In genomic region chr6:77021778-77022177, GRCh38 we compare ENCODE assay signal across 28 cellular contexts.
"Had no signal": no experiment of that assay in that cellular context is flagged by ENCODE, and none has a peak within 500 bp of the region (broad histone marks: within the 10 kb centered on the region; RNA-seq: fewer than 3 reads in every experiment).

No MANE protein-coding gene starts in this region.

- H3K4me1 ChIP-seq: esophagus squamous epithelium, heart right ventricle, left lung, parathyroid adenoma, stomach, thyroid gland had no signal

- H3K4me3 ChIP-seq: esophagus squamous epithelium, heart right ventricle, left lung, mucosa of descending colon, stomach, thyroid gland had no signal

- FAIRE-seq: islet of Langerhans had no signal

- H3K4me3 Mint-ChIP-seq: effector memory CD8-positive, alpha-beta T cell; mesothelial cell of epicardium; naive B cell; natural killer cell treated with Interleukin-12 subunit alpha and Interleukin-12 subunit beta and Interleukin-15 and Interleukin-18, amount 100 ng/mL, for 72 hours; neural crest cell; stimulated activated effector memory CD8-positive, alpha-beta T cell treated with anti-CD3 and anti-CD28 coated beads, Interleukin-12 subunit alpha, Interleukin-12 subunit beta, amount 100 ng/mL, for 72 hours; type B pancreatic cell had no signal

- H3K9me3 Mint-ChIP-seq: mesothelial cell of epicardium, neural crest cell, type B pancreatic cell had no signal

- H3K79me2 ChIP-seq: parathyroid adenoma had no signal

- H3K9me3 ChIP-seq: esophagus squamous epithelium, heart right ventricle, left lung, mucosa of descending colon, neutrophil, stomach, thyroid gland had no signal

- ATAC-seq: effector memory CD8-positive, alpha-beta T cell; heart right ventricle; left cardiac atrium; left lung; mucosa of descending colon; natural killer cell treated with Interleukin-12 subunit alpha and Interleukin-12 subunit beta and Interleukin-15 and Interleukin-18, amount 100 ng/mL, for 72 hours; sciatic nerve; stimulated activated effector memory CD8-positive, alpha-beta T cell treated with anti-CD3 and anti-CD28 coated beads, Interleukin-12 subunit alpha, Interleukin-12 subunit beta, amount 100 ng/mL, for 72 hours had no signal

- H3K9ac ChIP-seq: parathyroid adenoma had no signal

- H3K27me3 Mint-ChIP-seq: effector memory CD8-positive, alpha-beta T cell; naive B cell; natural killer cell treated with Interleukin-12 subunit alpha and Interleukin-12 subunit beta and Interleukin-15 and Interleukin-18, amount 100 ng/mL, for 72 hours; progenitor cell of endocrine pancreas; type B pancreatic cell had no signal

- H3K27me3 ChIP-seq: esophagus squamous epithelium, heart right ventricle, left lung, neutrophil, stomach, thyroid gland had no signal

- H3K27ac Mint-ChIP-seq: effector memory CD8-positive, alpha-beta T cell; mesothelial cell of epicardium; naive B cell; natural killer cell treated with Interleukin-12 subunit alpha and Interleukin-12 subunit beta and Interleukin-15 and Interleukin-18, amount 100 ng/mL, for 72 hours; progenitor cell of endocrine pancreas; stimulated activated effector memory CD8-positive, alpha-beta T cell treated with anti-CD3 and anti-CD28 coated beads, Interleukin-12 subunit alpha, Interleukin-12 subunit beta, amount 100 ng/mL, for 72 hours; type B pancreatic cell had no signal

- H3K4me1 Mint-ChIP-seq: naive B cell; neural crest cell; stimulated activated effector memory CD8-positive, alpha-beta T cell treated with anti-CD3 and anti-CD28 coated beads, Interleukin-12 subunit alpha, Interleukin-12 subunit beta, amount 100 ng/mL, for 72 hours had no signal

- H3K27ac ChIP-seq: esophagus squamous epithelium, heart right ventricle, left lung, neutrophil, parathyroid adenoma, stomach, thyroid gland had no signal

- H3K36me3 ChIP-seq: esophagus squamous epithelium, heart right ventricle, left lung, neutrophil, stomach, thyroid gland had no signal

- H3K36me3 Mint-ChIP-seq: mesothelial cell of epicardium; naive B cell; natural killer cell treated with Interleukin-12 subunit alpha and Interleukin-12 subunit beta and Interleukin-15 and Interleukin-18, amount 100 ng/mL, for 72 hours; stimulated activated effector memory CD8-positive, alpha-beta T cell treated with anti-CD3 and anti-CD28 coated beads, Interleukin-12 subunit alpha, Interleukin-12 subunit beta, amount 100 ng/mL, for 72 hours; type B pancreatic cell had no signal

- H2AFZ ChIP-seq: parathyroid adenoma had no signal

- DNase-seq: cortex of kidney; effector memory CD8-positive, alpha-beta T cell; erythroblast; esophagus squamous epithelium; foreskin melanocyte; glutamatergic neuron; heart right ventricle; hippocampal formation; left cardiac atrium; left lung; mesenchymal stem cell; mucosa of descending colon; naive B cell; stimulated activated CD4-positive, alpha-beta T cell treated with anti-CD3 and anti-CD28 coated beads, Interleukin-2, amount 100 ng/mL, for 24 hours; stimulated activated CD4-positive, alpha-beta T cell treated with anti-CD3 and anti-CD28 coated beads, Interleukin-4, amount 100 ng/mL, for 24 hours; stimulated activated naive CD4-positive, alpha-beta T cell treated with Interleukin-2 at 50 U/mL for 16 hours; stomach; thyroid gland had no signal
